In the genomic region with DNA sequence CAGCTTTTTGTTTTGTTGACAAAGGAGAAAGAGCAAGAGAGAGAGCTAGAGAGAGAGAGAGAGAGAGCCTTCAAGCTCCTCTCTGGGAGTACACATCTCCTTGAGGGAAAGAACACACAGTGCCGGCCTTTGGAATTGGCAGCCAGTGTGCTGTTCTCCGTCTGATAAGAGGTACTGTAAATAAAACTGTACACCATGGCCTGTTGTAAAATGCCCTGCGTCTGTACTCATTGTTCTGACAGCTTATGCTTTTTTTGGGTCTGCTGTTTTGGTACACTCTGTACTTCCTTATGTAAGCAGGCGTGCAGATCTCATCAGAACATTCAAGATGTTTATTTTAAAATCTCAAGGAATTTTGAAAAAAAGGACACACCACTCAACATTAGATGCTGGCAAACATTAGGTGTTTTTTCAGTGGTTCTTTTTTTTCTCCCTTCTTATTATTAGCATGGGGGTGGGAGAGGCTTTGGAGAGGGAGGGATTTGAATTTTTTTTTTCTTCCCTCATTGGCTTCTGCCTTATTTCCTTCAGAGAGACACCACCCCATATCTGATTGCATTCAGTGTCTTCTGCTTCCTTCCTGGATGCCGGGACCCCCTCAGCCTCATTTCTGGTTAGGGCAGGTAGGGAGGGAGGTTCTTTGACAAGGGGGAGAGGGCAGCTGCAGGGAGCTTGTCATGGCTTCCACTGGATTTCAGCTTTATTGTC, we compare ENCODE assay signal across 9 cellular contexts.
A peak's percentile ranks its signal among the peaks of the same experiment; 100 is the strongest.
DNase-seq lines count a peak whose midpoint lies in the region; ATAC-seq lines count a peak whose summit lies in the region.
"Had no signal": no experiment of that assay in that cellular context is flagged by ENCODE, and none has a peak within 500 bp of the region (broad histone marks: within the 10 kb centered on the region; RNA-seq: fewer than 3 reads in every experiment).

No MANE protein-coding gene starts in this region.

- ATAC-seq in HG02642 (IDR thresholded peaks at IDR 0.05; ENCODE audit: poor library complexity, unreplicated experiment): no peak
- ATAC-seq in GM18502 (IDR thresholded peaks at IDR 0.05; ENCODE audit: poor library complexity, unreplicated experiment): no peak

- DNase-seq in NCI-H1092 (lab: John Stamatoyannopoulos, UW): peak; percentile 41
- peak; percentile 78 for DNase-seq in astrocyte of the hippocampus (ENCODE audit: low read depth, low spot score)
- peak; percentile 95 for DNase-seq in smooth muscle cell of the brain vasculature (ENCODE audit: low read depth, low spot score)
- no peak for DNase-seq in AG20443 (ENCODE audit: low spot score)
- DNase-seq in stimulated activated CD4-positive, alpha-beta T cell treated with anti-CD3 and anti-CD28 coated beads, Interleukin-12 subunit alpha, Interleukin-12 subunit beta, amount 100 ng/mL, for 4 hours: no peak

- peak overlapping the region; percentile 91 for H3K27ac ChIP-seq in layer of hippocampus (ENCODE audit: low read depth, low read length)
- H3K27ac ChIP-seq: KMS-11 had no signal

- H3K27me3 ChIP-seq in layer of hippocampus (ENCODE audit: control insufficient read depth, insufficient read depth, low read length): no peaks in the 10 kb centered on the region

Comparison
In these comparisons a context has a peak if more than half of its experiments do, and no peak if none do; other contexts are left out.
1. DNase-seq: peak in NCI-H1092 (single experiment), astrocyte of the hippocampus (single experiment) and smooth muscle cell of the brain vasculature (single experiment); none in AG20443 (single experiment) and stimulated activated CD4-positive, alpha-beta T cell treated with anti-CD3 and anti-CD28 coated beads, Interleukin-12 subunit alpha, Interleukin-12 subunit beta, amount 100 ng/mL, for 4 hours (single experiment).